ENCODE assay signal across 25 cellular contexts in genomic region chr2:71664161-71664560, GRCh38.
"Had no signal": no experiment of that assay in that cellular context is flagged by ENCODE, and none has a peak within 500 bp of the region (broad histone marks: within the 10 kb centered on the region; RNA-seq: fewer than 3 reads in every experiment).

No MANE protein-coding gene starts in this region.

- H3K36me3 ChIP-seq: breast epithelium had no signal

- H3K4me3 Mint-ChIP-seq: activated CD8-positive, alpha-beta T cell treated with anti-CD3 and anti-CD28 coated beads, Interleukin-2, amount 10 ng/mL, durations not matched to agents 7 days and 5 days; activated naive CD4-positive, alpha-beta T cell treated with anti-CD3 and anti-CD28 coated beads, Interleukin-2, amount 50 U/mL, for 24 hours; activated T-helper 1 cell treated with anti-CD3 and anti-CD28 coated beads, Interleukin-12 subunit alpha, Interleukin-12 subunit beta, Interleukin-2, Interleukin-4 antibody, amounts not matched to agents 30 ng/mL and 10 ng/mL and 1 ng/mL, durations not matched to agents 14 hours and 24 hours and 36 hours; T-helper 17 cell; WTC11 had no signal

- ATAC-seq: activated CD8-positive, alpha-beta T cell treated with anti-CD3 and anti-CD28 coated beads, Interleukin-2, amount 10 ng/mL, durations not matched to agents 7 days and 5 days; K562; T-helper 17 cell; WTC11 had no signal

- FAIRE-seq: K562 had no signal

- H3K27ac ChIP-seq: breast epithelium had no signal

- H3K4me1 ChIP-seq: breast epithelium had no signal

- H3K4me1 Mint-ChIP-seq: activated naive CD4-positive, alpha-beta T cell treated with anti-CD3 and anti-CD28 coated beads, Interleukin-2, amount 50 U/mL, for 24 hours; T-helper 17 cell; WTC11 had no signal

- H3K27ac Mint-ChIP-seq: activated CD8-positive, alpha-beta T cell treated with anti-CD3 and anti-CD28 coated beads, Interleukin-2, amount 10 ng/mL, durations not matched to agents 7 days and 5 days; activated naive CD4-positive, alpha-beta T cell treated with anti-CD3 and anti-CD28 coated beads, Interleukin-2, amount 50 U/mL, for 24 hours; activated T-helper 1 cell treated with anti-CD3 and anti-CD28 coated beads, Interleukin-12 subunit alpha, Interleukin-12 subunit beta, Interleukin-2, Interleukin-4 antibody, amounts not matched to agents 30 ng/mL and 10 ng/mL and 1 ng/mL, durations not matched to agents 14 hours and 24 hours and 36 hours; T-helper 17 cell; WTC11 had no signal

- DNase-seq: activated CD4-positive, alpha-beta T cell treated with anti-CD3 and anti-CD28 coated beads for 48 hours; activated CD4-positive, alpha-beta T cell treated with anti-CD3 and anti-CD28 coated beads, Interleukin-2, amount 50 U/mL, for 4 hours; activated CD4-positive, CD25-positive, alpha-beta regulatory T cell treated with anti-CD3 and anti-CD28 coated beads, Interleukin-2, amount 50 U/mL, for 72 hours; activated CD8-positive, alpha-beta memory T cell treated with anti-CD3 and anti-CD28 coated beads, Interleukin-2, amount 50 U/mL, for 48 hours; activated CD8-positive, alpha-beta T cell treated with anti-CD3 and anti-CD28 coated beads, Interleukin-2, amount 10 ng/mL, durations not matched to agents 7 days and 5 days; activated effector memory CD4-positive, alpha-beta T cell treated with Interleukin-2 at 50 U/mL for 16 hours; activated naive CD4-positive, alpha-beta T cell; activated T-cell treated with anti-CD3 and anti-CD28 coated beads, Interleukin-2, amount 50 U/mL, for 1 hour; Karpas-422; MM.1S; NCI-H1105; NCI-H1436 treated with DMSO at 0.1 percent for 48 hours; NCI-H187; NCI-H2081; NCI-H446 treated with DMSO at 0.1 percent for 48 hours; NCI-H526 treated with DMSO at 0.1 percent for 48 hours; NCI-H82; SIG-M5; T-helper 17 cell; T-helper 9 cell had no signal

- H3K4me3 ChIP-seq: breast epithelium, K562 had no signal
